Comparison of ENCODE assay signal across 8 cellular contexts in the genomic region with DNA sequence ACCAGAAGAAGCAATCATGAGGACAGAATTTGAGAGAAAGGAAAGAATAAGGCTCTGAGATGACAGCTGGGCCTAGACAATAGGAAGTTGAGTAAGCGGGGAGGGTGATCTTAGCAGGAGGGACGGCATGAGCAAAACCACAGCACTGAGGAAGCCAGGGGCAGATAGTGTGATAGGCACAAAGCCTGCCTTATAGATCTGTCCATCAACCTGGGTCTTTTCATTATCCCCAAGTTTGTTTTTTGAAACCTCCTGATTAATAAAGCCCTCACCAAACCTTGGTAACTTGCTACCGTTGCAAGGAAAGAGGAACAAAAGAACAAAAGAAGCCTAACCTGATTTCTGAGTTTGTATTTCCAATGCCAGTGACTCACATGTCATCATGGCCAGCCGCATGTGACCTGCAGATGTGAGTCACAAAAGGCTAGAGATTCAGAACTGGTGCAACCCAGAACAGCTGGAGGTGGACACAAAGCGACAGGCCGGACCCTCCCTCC. TPM values are rescaled to one million over a fixed set of nuclear protein-coding genes. Genes with fewer than 3 reads are reported as not detected.
DNase-seq lines count a peak whose midpoint lies in the region; ATAC-seq, FAIRE-seq and TF ChIP-seq lines count a peak whose summit lies in the region.

No MANE protein-coding gene starts in this region.

- H3K4me1 ChIP-seq in esophagus (ENCODE audit: control insufficient read depth in 2 of 2, insufficient read depth in 2 of 2, low read length in 1 of 2): no peaks in the 10 kb centered on the region

- no peak for FAIRE-seq in GM12891 (lab: Jason Lieb, UNC)

- peak overlapping the region; percentile 8 to 82 for H3K27ac ChIP-seq in esophagus (ENCODE audit: low read depth in 2 of 2, low read length in 1 of 2)

- TF ChIP-seq POLR2A in GM12891 (IDR thresholded peaks at IDR 0.05; ENCODE audit: low read depth, low read length): no peak

- no peak for ATAC-seq in GM18870 (IDR thresholded peaks at IDR 0.05; ENCODE audit: unreplicated experiment)

- H3K36me3 ChIP-seq in esophagus (ENCODE audit: control insufficient read depth in 2 of 2, insufficient read depth in 2 of 2, low read length in 1 of 2): no peaks in the 10 kb centered on the region

- DNase-seq in Daoy (ENCODE audit: low read depth): peak; percentile 81
- DNase-seq in NCI-H226: peak; percentile 32
- DNase-seq in non-pigmented ciliary epithelial cell (ENCODE audit: low read depth): peak; percentile 43
- DNase-seq in T-helper 9 cell: no peak
- DNase-seq in GM12891 (ENCODE audit: insufficient read length, low spot score): no peak
- DNase-seq in NCI-H2227 (lab: John Stamatoyannopoulos, UW; ENCODE audit: unreplicated experiment): no peak

- WGBS in esophagus, 2 donors: 42 to 49% methylated on average over 6 of the region's 6 CpGs

- H3K4me3 ChIP-seq in esophagus (ENCODE audit: low read depth in 1 of 2, low read length in 2 of 2): no peak overlapping the region

- H3K9me3 ChIP-seq in esophagus (ENCODE audit: control insufficient read depth in 2 of 2, insufficient read depth in 1 of 2, low read depth in 1 of 2, low read length in 1 of 2): no peaks in the 10 kb centered on the region

- no peaks in the 10 kb centered on the region for H3K27me3 ChIP-seq in esophagus (ENCODE audit: control insufficient read depth in 1 of 2, insufficient read depth in 2 of 2, low read length in 2 of 2)

TF ChIP-seq in GM12891, 5 proteins besides CTCF, POLR2A, EP300 and RAD21:
- no peak for TF ChIP-seq POU2F2 (IDR thresholded peaks at IDR 0.05; ENCODE audit: low read depth, low read length)

RNA-seq across cellular contexts. Expression of a gene that starts 55.7 kb away (rescaled TPM):
- 0.17 and 0.27 TPM in 2 replicates for total RNA-seq in Daoy (2014; rRNA removed; shearing (Covaris generic))
- under 1 TPM; 0.49 to 0.55 TPM for polyA plus RNA-seq in esophagus
- not detected for polyA plus RNA-seq in GM12891 (2012; ENCODE audit: low read depth, missing spikeins)

Comparison
In these comparisons a context has a peak if more than half of its experiments do, and no peak if none do; other contexts are left out.
1. DNase-seq: peak in Daoy (single experiment), NCI-H226 (single experiment) and non-pigmented ciliary epithelial cell (single experiment); none in T-helper 9 cell (single experiment), GM12891 (single experiment) and NCI-H2227 (single experiment).